11 cellular contexts compared by ENCODE assay signal in genomic region chr6:134979142-134979541, GRCh38. TPM values are rescaled to one million over a fixed set of nuclear protein-coding genes. Genes with fewer than 3 reads are reported as not detected.
DNase-seq lines count a peak whose midpoint lies in the region; ATAC-seq lines count a peak whose summit lies in the region.
"Had no signal": no experiment of that assay in that cellular context is flagged by ENCODE, and none has a peak within 500 bp of the region (broad histone marks: within the 10 kb centered on the region; RNA-seq: fewer than 3 reads in every experiment).

No MANE protein-coding gene starts in this region.

- CTCF ChIA-PET in activated CD4-positive, alpha-beta T cell treated with anti-CD3 and anti-CD28 coated beads, Interleukin-2, amount 10 ng/mL, durations not matched to agents 7 days and 5 days (lab: Charles Lee) = interaction anchor here (0.8 to 1.5 kb wide), 2 partner anchors 68 to 190 kb away, joined by 3 read pairs; no protein-coding TSS in a partner anchor

- peak overlapping the region; percentile 68 for H3K27ac Mint-ChIP-seq in activated CD4-positive, alpha-beta T cell treated with anti-CD3 and anti-CD28 coated beads, Interleukin-2, amount 10 ng/mL, durations not matched to agents 7 days and 5 days
- H3K27ac Mint-ChIP-seq: naive B cell had no signal

- peak; percentile 95 for ATAC-seq in HG02852 (IDR thresholded peaks at IDR 0.05; ENCODE audit: unreplicated experiment)

- peaks cover 75% of the 10 kb centered on the region for H3K36me3 Mint-ChIP-seq in activated CD4-positive, alpha-beta T cell treated with anti-CD3 and anti-CD28 coated beads, Interleukin-2, amount 10 ng/mL, durations not matched to agents 7 days and 5 days (ENCODE audit: low read depth)

- H3K27me3 ChIP-seq in H7 (ENCODE audit: control insufficient read depth, insufficient read depth, low read length) = no peaks in the 10 kb centered on the region

- peaks cover 12% of the 10 kb centered on the region for H3K9me3 Mint-ChIP-seq in activated CD4-positive, alpha-beta T cell treated with anti-CD3 and anti-CD28 coated beads, Interleukin-2, amount 10 ng/mL, durations not matched to agents 7 days and 5 days
- H3K9me3 Mint-ChIP-seq: naive B cell had no signal

- POLR2A ChIA-PET in activated CD4-positive, alpha-beta T cell treated with anti-CD3 and anti-CD28 coated beads, Interleukin-2, amount 10 ng/mL, durations not matched to agents 7 days and 5 days (lab: Charles Lee) = interaction anchor here (0.6 kb wide), 1 partner anchor 38 kb away, joined by 9 read pairs; no protein-coding TSS in a partner anchor

- H3K4me1 Mint-ChIP-seq in activated CD4-positive, alpha-beta T cell treated with anti-CD3 and anti-CD28 coated beads, Interleukin-2, amount 10 ng/mL, durations not matched to agents 7 days and 5 days = peaks cover 47% of the 10 kb centered on the region

- no peak overlapping the region for H3K4me3 Mint-ChIP-seq in activated CD4-positive, alpha-beta T cell treated with anti-CD3 and anti-CD28 coated beads, Interleukin-2, amount 10 ng/mL, durations not matched to agents 7 days and 5 days
- H3K4me3 Mint-ChIP-seq: naive B cell had no signal

- peak; percentile 23 to 30 for DNase-seq in activated CD4-positive, alpha-beta T cell treated with anti-CD3 and anti-CD28 coated beads for 24 hours (ENCODE audit: low read depth in 2 of 2)
- DNase-seq in activated CD4-positive, alpha-beta T cell treated with anti-CD3 and anti-CD28 coated beads, Interleukin-2, amount 50 U/mL, for 4 hours = no peak
- peak; percentile 36 for DNase-seq in activated CD4-positive, alpha-beta T cell treated with anti-CD3 and anti-CD28 coated beads, Interleukin-2, amount 10 ng/mL, durations not matched to agents 7 days and 5 days
- peak; percentile 25 to 58 for DNase-seq in stimulated activated CD8-positive, alpha-beta memory T cell treated with anti-CD3 and anti-CD28 coated beads, Interleukin-7, amount 100 ng/mL, for 48 hours (ENCODE audit: extremely low read depth in 1 of 2, low read depth in 1 of 2)
- DNase-seq in H7 (no peak), DMS53 treated with DMSO at 0.1 percent for 48 hours (lab: John Stamatoyannopoulos, UW; ENCODE audit: unreplicated experiment) (no peak), nucleus accumbens (lab: John Stamatoyannopoulos, UW) (no peak)
- DNase-seq: amygdala, naive B cell had no signal

- H3K36me3 ChIP-seq in H7 (replicated peaks; ENCODE audit: control insufficient read depth, insufficient read depth, low read length) = peaks cover 1% of the 10 kb centered on the region

- no peak overlapping the region for H3K4me3 ChIP-seq in H7 (ENCODE audit: insufficient read depth, low read depth, low read length)

- H3K27me3 Mint-ChIP-seq in activated CD4-positive, alpha-beta T cell treated with anti-CD3 and anti-CD28 coated beads, Interleukin-2, amount 10 ng/mL, durations not matched to agents 7 days and 5 days = no peaks in the 10 kb centered on the region
- H3K27me3 Mint-ChIP-seq: naive B cell had no signal

RNA-seq across cellular contexts. Expression of gene ALDH8A1, which starts 29.2 kb away (rescaled TPM):
- total RNA-seq in activated CD4-positive, alpha-beta T cell treated with anti-CD3 and anti-CD28 coated beads, Interleukin-2, amount 10 ng/mL, durations not matched to agents 7 days and 5 days = 1 to 10 TPM in 1 of 2 experiments, under 1 TPM in 1; 0.89 to 1.0 TPM
- total RNA-seq in H7 (2014; rRNA removed; shearing (Covaris generic)) = 0.17 and 2.0 TPM in 2 replicates
- total RNA-seq: M059J had no signal

Comparison
In these comparisons a context has a peak if more than half of its experiments do, and no peak if none do; other contexts are left out.
1. DNase-seq: peak in activated CD4-positive, alpha-beta T cell treated with anti-CD3 and anti-CD28 coated beads for 24 hours (2 of 2), activated CD4-positive, alpha-beta T cell treated with anti-CD3 and anti-CD28 coated beads, Interleukin-2, amount 10 ng/mL, durations not matched to agents 7 days and 5 days (single experiment) and stimulated activated CD8-positive, alpha-beta memory T cell treated with anti-CD3 and anti-CD28 coated beads, Interleukin-7, amount 100 ng/mL, for 48 hours (2 of 2); none in activated CD4-positive, alpha-beta T cell treated with anti-CD3 and anti-CD28 coated beads, Interleukin-2, amount 50 U/mL, for 4 hours (0 of 2), H7 (single experiment), DMS53 treated with DMSO at 0.1 percent for 48 hours (single experiment) and nucleus accumbens (0 of 56).